ENCODE assay signal across 10 cellular contexts in genomic region chr15:59685737-59686297, GRCh38. TPM values are rescaled to one million over a fixed set of nuclear protein-coding genes. Genes with fewer than 3 reads are reported as not detected.
DNase-seq lines count a peak whose midpoint lies in the region; ATAC-seq, FAIRE-seq and TF ChIP-seq lines count a peak whose summit lies in the region.
"Had no signal": no experiment of that assay in that cellular context is flagged by ENCODE, and none has a peak within 500 bp of the region (broad histone marks: within the 10 kb centered on the region; RNA-seq: fewer than 3 reads in every experiment).

No MANE protein-coding gene starts in this region.

- no peak for FAIRE-seq in H54 (lab: Jason Lieb, UNC)

- TF ChIP-seq CTCF in 22Rv1 (IDR thresholded peaks at IDR 0.05) (no peak), left lung (IDR thresholded peaks at IDR 0.05) (no peak)

- peak; percentile 9 for DNase-seq in H54 (ENCODE audit: insufficient read length, low spot score)
- DNase-seq in activated T-helper 1 cell treated with anti-CD3 and anti-CD28 coated beads, Interleukin-12 subunit alpha, Interleukin-12 subunit beta, Interleukin-2, Interleukin-4 antibody, amounts not matched to agents 30 ng/mL and 10 ng/mL and 1 ng/mL, durations not matched to agents 14 hours and 24 hours and 36 hours (ENCODE audit: low spot score): no peak
- no peak for DNase-seq in left lung
- DNase-seq in posterior cingulate gyrus: no peak
- no peak for DNase-seq in amygdala (lab: John Stamatoyannopoulos, UW)
- DNase-seq: NCI-H446 treated with DMSO at 0.1 percent for 48 hours had no signal

- peak overlapping the region; percentile 62 for H3K4me3 Mint-ChIP-seq in activated T-helper 1 cell treated with anti-CD3 and anti-CD28 coated beads, Interleukin-12 subunit alpha, Interleukin-12 subunit beta, Interleukin-2, Interleukin-4 antibody, amounts not matched to agents 30 ng/mL and 10 ng/mL and 1 ng/mL, durations not matched to agents 14 hours and 24 hours and 36 hours

- peak overlapping the region; percentile 4; the same call in 1 of the 2 replicates for H3K27ac ChIP-seq in 22Rv1
- H3K27ac ChIP-seq in left lung: peak overlapping the region; percentile 54 to 100
- H3K27ac ChIP-seq: thoracic aorta had no signal

- H3K4me3 ChIP-seq in left lung: peak overlapping the region in 1 of 2 donors; percentile 89
- H3K4me3 ChIP-seq: thoracic aorta had no signal

- intact Hi-C loops in activated T-helper 1 cell treated with anti-CD3 and anti-CD28 coated beads, Interleukin-12 subunit alpha, Interleukin-12 subunit beta, Interleukin-2, Interleukin-4 antibody, amounts not matched to agents 30 ng/mL and 10 ng/mL and 1 ng/mL, durations not matched to agents 14 hours and 24 hours and 36 hours (cut with micrococcal nuclease): loop anchor here (5.0 to 10.0 kb wide), 4 partner anchors 154 to 934 kb away; partner anchors contain the start of gene RNF111
- intact Hi-C loops in left lung (cut with DNase I) (no loop called here), posterior cingulate gyrus (cut with DNase I) (no loop called here)

- H3K27me3 Mint-ChIP-seq in activated T-helper 1 cell treated with anti-CD3 and anti-CD28 coated beads, Interleukin-12 subunit alpha, Interleukin-12 subunit beta, Interleukin-2, Interleukin-4 antibody, amounts not matched to agents 30 ng/mL and 10 ng/mL and 1 ng/mL, durations not matched to agents 14 hours and 24 hours and 36 hours (ENCODE audit: insufficient read depth): no peaks in the 10 kb centered on the region

- H3K4me1 ChIP-seq in left lung: peaks cover 18 to 59% of the 10 kb centered on the region in 2 donors

- no peak for ATAC-seq in left lung
- no peak for ATAC-seq in GM21619 (IDR thresholded peaks at IDR 0.05; ENCODE audit: unreplicated experiment)
- ATAC-seq in HG02970 (IDR thresholded peaks at IDR 0.05; ENCODE audit: low FRiP score, unreplicated experiment): no peak

- no peak for TF ChIP-seq POLR2A in H54 (IDR thresholded peaks at IDR 0.05; ENCODE audit: low read depth, low read length)

- no peaks in the 10 kb centered on the region for H3K9me3 ChIP-seq in left lung
- H3K9me3 ChIP-seq: thoracic aorta had no signal

- peaks cover 0 to 25% of the 10 kb centered on the region in 2 donors for H3K36me3 ChIP-seq in left lung

- H3K36me3 Mint-ChIP-seq in activated T-helper 1 cell treated with anti-CD3 and anti-CD28 coated beads, Interleukin-12 subunit alpha, Interleukin-12 subunit beta, Interleukin-2, Interleukin-4 antibody, amounts not matched to agents 30 ng/mL and 10 ng/mL and 1 ng/mL, durations not matched to agents 14 hours and 24 hours and 36 hours (ENCODE audit: low read depth): peaks cover 32% of the 10 kb centered on the region

- H3K4me1 Mint-ChIP-seq in activated T-helper 1 cell treated with anti-CD3 and anti-CD28 coated beads, Interleukin-12 subunit alpha, Interleukin-12 subunit beta, Interleukin-2, Interleukin-4 antibody, amounts not matched to agents 30 ng/mL and 10 ng/mL and 1 ng/mL, durations not matched to agents 14 hours and 24 hours and 36 hours (ENCODE audit: low read depth): peaks cover 48% of the 10 kb centered on the region

- H3K9me3 Mint-ChIP-seq in activated T-helper 1 cell treated with anti-CD3 and anti-CD28 coated beads, Interleukin-12 subunit alpha, Interleukin-12 subunit beta, Interleukin-2, Interleukin-4 antibody, amounts not matched to agents 30 ng/mL and 10 ng/mL and 1 ng/mL, durations not matched to agents 14 hours and 24 hours and 36 hours: no peaks in the 10 kb centered on the region

- peak overlapping the region; percentile 76 for H3K27ac Mint-ChIP-seq in activated T-helper 1 cell treated with anti-CD3 and anti-CD28 coated beads, Interleukin-12 subunit alpha, Interleukin-12 subunit beta, Interleukin-2, Interleukin-4 antibody, amounts not matched to agents 30 ng/mL and 10 ng/mL and 1 ng/mL, durations not matched to agents 14 hours and 24 hours and 36 hours

- H3K27me3 ChIP-seq in left lung: no peaks in the 10 kb centered on the region

RNA-seq across cellular contexts. Expression of gene BNIP2, which starts 3.3 kb away (rescaled TPM):
- total RNA-seq in activated T-helper 1 cell treated with anti-CD3 and anti-CD28 coated beads, Interleukin-12 subunit alpha, Interleukin-12 subunit beta, Interleukin-2, Interleukin-4 antibody, amounts not matched to agents 30 ng/mL and 10 ng/mL and 1 ng/mL, durations not matched to agents 14 hours and 24 hours and 36 hours: 63.5 and 64.6 TPM in 2 replicates
- total RNA-seq in left lung: 10 to 100 TPM; 66.0 to 87.3 TPM

RNA-seq across cellular contexts. Expression of gene GTF2A2, which starts 28.5 kb away (rescaled TPM):
- 189 and 197 TPM in 2 replicates for total RNA-seq in activated T-helper 1 cell treated with anti-CD3 and anti-CD28 coated beads, Interleukin-12 subunit alpha, Interleukin-12 subunit beta, Interleukin-2, Interleukin-4 antibody, amounts not matched to agents 30 ng/mL and 10 ng/mL and 1 ng/mL, durations not matched to agents 14 hours and 24 hours and 36 hours
- total RNA-seq in left lung: 100 to 1,000 TPM; 101 to 104 TPM
